8 cellular contexts compared by ENCODE assay signal in the genomic region with DNA sequence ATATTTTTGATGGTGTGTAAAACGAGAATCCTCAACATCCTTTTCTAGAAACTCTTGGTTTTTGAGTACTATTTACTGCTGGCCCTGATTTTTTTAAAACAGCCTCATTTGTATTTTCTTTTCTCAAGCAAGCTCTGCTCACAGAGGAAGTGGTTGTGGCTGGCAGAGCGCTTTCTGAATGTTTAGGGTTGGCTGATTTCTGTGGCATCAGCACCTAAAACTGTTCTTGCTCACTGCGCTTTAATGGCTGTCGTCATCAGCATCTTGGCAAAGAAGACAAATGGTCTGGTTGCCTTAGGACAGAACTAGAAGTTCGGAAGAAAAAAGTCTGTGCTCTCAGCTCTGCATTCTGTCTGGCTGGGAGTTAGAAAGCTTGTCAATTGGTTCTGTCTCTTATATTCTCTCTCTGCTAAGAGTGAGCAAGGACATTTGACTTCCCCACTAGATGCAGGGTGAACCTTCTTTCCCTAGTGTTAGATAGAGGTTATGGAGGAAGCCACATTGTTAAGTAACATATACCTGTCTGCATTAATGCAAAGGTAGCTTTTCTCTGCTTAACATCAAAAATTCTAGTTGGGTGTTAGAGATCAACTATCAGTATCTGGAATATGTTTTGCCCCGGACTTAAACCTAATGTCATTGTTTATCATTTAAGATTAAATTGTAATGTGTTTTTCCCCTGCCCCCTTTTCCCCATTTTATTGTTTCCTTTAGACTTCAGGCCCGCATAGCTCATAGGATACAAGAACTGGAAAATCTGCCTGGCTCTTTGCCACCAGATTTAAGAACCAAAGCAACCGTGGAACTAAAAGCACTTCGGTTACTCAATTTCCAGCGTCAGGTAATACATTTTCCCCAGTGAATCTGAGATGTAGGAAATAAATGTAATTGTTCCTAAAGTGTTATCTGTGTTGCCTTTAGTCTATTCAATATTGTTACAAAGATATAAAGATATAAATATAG. TPM values are rescaled to one million over a fixed set of nuclear protein-coding genes. Genes with fewer than 3 reads are reported as not detected.
A peak's percentile ranks its signal among the peaks of the same experiment; 100 is the strongest.
DNase-seq lines count a peak whose midpoint lies in the region; ATAC-seq and TF ChIP-seq lines count a peak whose summit lies in the region.

No MANE protein-coding gene starts in this region.

- peak; percentile 97 for ATAC-seq in HG02763 (IDR thresholded peaks at IDR 0.05; ENCODE audit: unreplicated experiment)

- H3F3A ChIP-seq in neural progenitor cell (ENCODE audit: low read depth) = no peaks in the 10 kb centered on the region

- H3K4me3 Mint-ChIP-seq in neural progenitor cell (no peak overlapping the region), osteocyte (ENCODE audit: unreplicated experiment) (no peak overlapping the region)

- in situ Hi-C loops in GM13977 (cut with MboI; ENCODE audit: low pct_unique_long_range_greater_than_20kb, low sequenced_read_pairs, unreplicated experiment) = no loop called here

- H3K4me1 ChIP-seq in neural progenitor cell = no peaks in the 10 kb centered on the region
- H3K4me1 ChIP-seq in thymus (ENCODE audit: control insufficient read depth, insufficient read depth, low read length) = no peaks in the 10 kb centered on the region

- no peaks in the 10 kb centered on the region for H4K20me1 ChIP-seq in neural progenitor cell (ENCODE audit: low read depth)

- TF ChIP-seq CTCF in GM13977 (IDR thresholded peaks at IDR 0.05; ENCODE audit: extremely low read depth, insufficient read depth, missing control alignments) (no peak), neural progenitor cell (IDR thresholded peaks at IDR 0.05) (no peak), osteocyte (IDR thresholded peaks at IDR 0.05) (no peak)

- WGBS in thymus = 50% methylated on average over 10 of the region's 10 CpGs

- H3K36me3 Mint-ChIP-seq in neural progenitor cell (no peaks in the 10 kb centered on the region), osteocyte (ENCODE audit: unreplicated experiment) (peaks cover 34% of the 10 kb centered on the region)

- H3K27me3 Mint-ChIP-seq in neural progenitor cell (ENCODE audit: insufficient read depth, low read depth) (no peaks in the 10 kb centered on the region), osteocyte (ENCODE audit: unreplicated experiment) (no peaks in the 10 kb centered on the region)

- H3K27me3 ChIP-seq in neural progenitor cell = no peaks in the 10 kb centered on the region
- no peaks in the 10 kb centered on the region for H3K27me3 ChIP-seq in thymus (ENCODE audit: control insufficient read depth, insufficient read depth)

- H3K4me2 ChIP-seq in neural progenitor cell = no peak overlapping the region

- no peaks in the 10 kb centered on the region for H3K9me3 ChIP-seq in neural progenitor cell (ENCODE audit: low read depth)
- no peaks in the 10 kb centered on the region for H3K9me3 ChIP-seq in thymus (ENCODE audit: control insufficient read depth)

- no peaks in the 10 kb centered on the region for H3K9me3 Mint-ChIP-seq in neural progenitor cell
- no peaks in the 10 kb centered on the region for H3K9me3 Mint-ChIP-seq in osteocyte (ENCODE audit: unreplicated experiment)

- H3K4me1 Mint-ChIP-seq in neural progenitor cell (no peaks in the 10 kb centered on the region), osteocyte (ENCODE audit: unreplicated experiment) (peaks cover 23% of the 10 kb centered on the region)

- H2AFZ ChIP-seq in neural progenitor cell (replicated peaks) = peak overlapping the region; percentile 73

- no peaks in the 10 kb centered on the region for H3K36me3 ChIP-seq in neural progenitor cell
- H3K36me3 ChIP-seq in thymus (ENCODE audit: control insufficient read depth, insufficient read depth) = peaks cover 13% of the 10 kb centered on the region

- no peaks in the 10 kb centered on the region for H3K79me2 ChIP-seq in neural progenitor cell (ENCODE audit: low read depth)

- H3K27ac Mint-ChIP-seq in neural progenitor cell (no peak overlapping the region), osteocyte (ENCODE audit: unreplicated experiment) (no peak overlapping the region)

- no peak overlapping the region for H3K4me3 ChIP-seq in neural progenitor cell
- no peak overlapping the region for H3K4me3 ChIP-seq in thymus (ENCODE audit: low read length)

- H3K27ac ChIP-seq in neural progenitor cell (no peak overlapping the region), thymus (ENCODE audit: low read depth) (peak overlapping the region; percentile 68)

- no peak overlapping the region for H3K9ac ChIP-seq in neural progenitor cell

- DNase-seq in GM13977 (ENCODE audit: low spot score) (peak; percentile 54), T-helper 22 cell (ENCODE audit: low read depth) (peak; percentile 59), neural progenitor cell (ENCODE audit: low spot score) (no peak), NCI-H524 treated with DMSO at 0.1 percent for 48 hours (lab: John Stamatoyannopoulos, UW) (no peak), osteocyte (ENCODE audit: extremely low spot score, unreplicated experiment) (no peak)
- DNase-seq in central memory CD4-positive, alpha-beta T cell = peak; percentile 85

RNA-seq across cellular contexts. Expression of a gene that starts 39.0 kb away (rescaled TPM):
- total RNA-seq in neural progenitor cell (ENCODE audit: low replicate concordance) (2.3 and 4.2 TPM in 2 replicates), osteocyte (110 and 115 TPM in 2 replicates)
- polyA plus RNA-seq in thymus = 79.4 TPM

Comparison
In these comparisons a context has a peak if more than half of its experiments do, and no peak if none do; other contexts are left out.
1. DNase-seq: peak in GM13977 (single experiment), T-helper 22 cell (single experiment) and central memory CD4-positive, alpha-beta T cell (single experiment); none in neural progenitor cell (single experiment), NCI-H524 treated with DMSO at 0.1 percent for 48 hours (single experiment) and osteocyte (single experiment).
2. RNA of a gene that starts 39.0 kb away (total RNA-seq): 110 to 115 TPM in osteocyte; 2.3 to 4.2 TPM in neural progenitor cell; every median in the first group is over 10 times any median in the second.